ENCODE assay signal across 1 cellular context in genomic region chr12:69470189-69471094, GRCh38.
TF ChIP-seq lines count a peak whose summit lies in the region.

A gene with protein sequence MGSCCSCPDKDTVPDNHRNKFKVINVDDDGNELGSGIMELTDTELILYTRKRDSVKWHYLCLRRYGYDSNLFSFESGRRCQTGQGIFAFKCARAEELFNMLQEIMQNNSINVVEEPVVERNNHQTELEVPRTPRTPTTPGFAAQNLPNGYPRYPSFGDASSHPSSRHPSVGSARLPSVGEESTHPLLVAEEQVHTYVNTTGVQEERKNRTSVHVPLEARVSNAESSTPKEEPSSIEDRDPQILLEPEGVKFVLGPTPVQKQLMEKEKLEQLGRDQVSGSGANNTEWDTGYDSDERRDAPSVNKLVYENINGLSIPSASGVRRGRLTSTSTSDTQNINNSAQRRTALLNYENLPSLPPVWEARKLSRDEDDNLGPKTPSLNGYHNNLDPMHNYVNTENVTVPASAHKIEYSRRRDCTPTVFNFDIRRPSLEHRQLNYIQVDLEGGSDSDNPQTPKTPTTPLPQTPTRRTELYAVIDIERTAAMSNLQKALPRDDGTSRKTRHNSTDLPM (plus strand): TSS chr12:69470388. CDS start chr12:69569031, 98,643 bp downstream.

TF ChIP-seq in HepG2, 621 proteins besides CTCF, POLR2A, EP300 and RAD21 (continued from another document and continues in another):
- TF ChIP-seq ZUFSP (CRISPR knock-in tag; IDR thresholded peaks at IDR 0.05; ENCODE audit: borderline replicate concordance) (no peak), ZNF232 (CRISPR knock-in tag; IDR thresholded peaks at IDR 0.05; ENCODE audit: borderline replicate concordance) (no peak), TFAP4 (IDR thresholded peaks at IDR 0.05; ENCODE audit: borderline replicate concordance, low read depth) (0 out of 2 replicates have a peak, but pooled peaks have one; percentile 36), ZBTB34 (CRISPR knock-in tag; IDR thresholded peaks at IDR 0.05) (no peak), CENPT (CRISPR knock-in tag; IDR thresholded peaks at IDR 0.05; ENCODE audit: low read depth) (no peak), ZNF570 (CRISPR knock-in tag; IDR thresholded peaks at IDR 0.05; ENCODE audit: borderline replicate concordance) (no peak), KMT2B (CRISPR knock-in tag; IDR thresholded peaks at IDR 0.05) (peak; percentile 94), ZNF672 (CRISPR knock-in tag; IDR thresholded peaks at IDR 0.05) (no peak), ZNF652 (CRISPR knock-in tag; IDR thresholded peaks at IDR 0.05; ENCODE audit: borderline replicate concordance, low read depth) (peak; percentile 99), ZBTB10 (CRISPR knock-in tag; IDR thresholded peaks at IDR 0.05; ENCODE audit: borderline replicate concordance) (0 out of 2 replicates have a peak, but pooled peaks have one; percentile 38), NONO (IDR thresholded peaks at IDR 0.05) (no peak), NONO (CRISPR knock-in tag; conservative IDR thresholded peaks at IDR 0.05) (peak; percentile 66), TEAD3 (CRISPR knock-in tag; optimal IDR thresholded peaks at IDR 0.05; ENCODE audit: borderline replicate concordance) (no peak), ZNF34 (CRISPR knock-in tag; IDR thresholded peaks at IDR 0.05; ENCODE audit: borderline replicate concordance) (no peak), SOX13 (IDR thresholded peaks at IDR 0.05) (no peak), SOX13 (CRISPR knock-in tag; conservative IDR thresholded peaks at IDR 0.05 in 1 of 2, IDR thresholded peaks at IDR 0.05 in 1 of 2) (peak in 1 of 2 experiments; percentile 11; a peak in 1 of 4 replicates), MLX (CRISPR knock-in tag; IDR thresholded peaks at IDR 0.05) (no peak), NFIC (IDR thresholded peaks at IDR 0.05; ENCODE audit: low read length) (no peak), TBX2 (CRISPR knock-in tag; IDR thresholded peaks at IDR 0.05; ENCODE audit: borderline replicate concordance) (peak; percentile 68), ZIK1 (CRISPR knock-in tag; IDR thresholded peaks at IDR 0.05; ENCODE audit: borderline replicate concordance, low read depth) (no peak; the same call in 1 of the 2 replicates)
- TF ChIP-seq, protein P1, sequence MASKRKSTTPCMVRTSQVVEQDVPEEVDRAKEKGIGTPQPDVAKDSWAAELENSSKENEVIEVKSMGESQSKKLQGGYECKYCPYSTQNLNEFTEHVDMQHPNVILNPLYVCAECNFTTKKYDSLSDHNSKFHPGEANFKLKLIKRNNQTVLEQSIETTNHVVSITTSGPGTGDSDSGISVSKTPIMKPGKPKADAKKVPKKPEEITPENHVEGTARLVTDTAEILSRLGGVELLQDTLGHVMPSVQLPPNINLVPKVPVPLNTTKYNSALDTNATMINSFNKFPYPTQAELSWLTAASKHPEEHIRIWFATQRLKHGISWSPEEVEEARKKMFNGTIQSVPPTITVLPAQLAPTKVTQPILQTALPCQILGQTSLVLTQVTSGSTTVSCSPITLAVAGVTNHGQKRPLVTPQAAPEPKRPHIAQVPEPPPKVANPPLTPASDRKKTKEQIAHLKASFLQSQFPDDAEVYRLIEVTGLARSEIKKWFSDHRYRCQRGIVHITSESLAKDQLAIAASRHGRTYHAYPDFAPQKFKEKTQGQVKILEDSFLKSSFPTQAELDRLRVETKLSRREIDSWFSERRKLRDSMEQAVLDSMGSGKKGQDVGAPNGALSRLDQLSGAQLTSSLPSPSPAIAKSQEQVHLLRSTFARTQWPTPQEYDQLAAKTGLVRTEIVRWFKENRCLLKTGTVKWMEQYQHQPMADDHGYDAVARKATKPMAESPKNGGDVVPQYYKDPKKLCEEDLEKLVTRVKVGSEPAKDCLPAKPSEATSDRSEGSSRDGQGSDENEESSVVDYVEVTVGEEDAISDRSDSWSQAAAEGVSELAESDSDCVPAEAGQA (IDR thresholded peaks at IDR 0.05; ENCODE audit: low read depth) = no peak
- TF ChIP-seq, protein P1 (CRISPR knock-in tag; IDR thresholded peaks at IDR 0.05; ENCODE audit: borderline replicate concordance) = no peak
- TF ChIP-seq, protein P2, sequence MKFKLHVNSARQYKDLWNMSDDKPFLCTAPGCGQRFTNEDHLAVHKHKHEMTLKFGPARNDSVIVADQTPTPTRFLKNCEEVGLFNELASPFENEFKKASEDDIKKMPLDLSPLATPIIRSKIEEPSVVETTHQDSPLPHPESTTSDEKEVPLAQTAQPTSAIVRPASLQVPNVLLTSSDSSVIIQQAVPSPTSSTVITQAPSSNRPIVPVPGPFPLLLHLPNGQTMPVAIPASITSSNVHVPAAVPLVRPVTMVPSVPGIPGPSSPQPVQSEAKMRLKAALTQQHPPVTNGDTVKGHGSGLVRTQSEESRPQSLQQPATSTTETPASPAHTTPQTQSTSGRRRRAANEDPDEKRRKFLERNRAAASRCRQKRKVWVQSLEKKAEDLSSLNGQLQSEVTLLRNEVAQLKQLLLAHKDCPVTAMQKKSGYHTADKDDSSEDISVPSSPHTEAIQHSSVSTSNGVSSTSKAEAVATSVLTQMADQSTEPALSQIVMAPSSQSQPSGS (CRISPR knock-in tag; IDR thresholded peaks at IDR 0.05) = no peak
- TF ChIP-seq, protein P3, sequence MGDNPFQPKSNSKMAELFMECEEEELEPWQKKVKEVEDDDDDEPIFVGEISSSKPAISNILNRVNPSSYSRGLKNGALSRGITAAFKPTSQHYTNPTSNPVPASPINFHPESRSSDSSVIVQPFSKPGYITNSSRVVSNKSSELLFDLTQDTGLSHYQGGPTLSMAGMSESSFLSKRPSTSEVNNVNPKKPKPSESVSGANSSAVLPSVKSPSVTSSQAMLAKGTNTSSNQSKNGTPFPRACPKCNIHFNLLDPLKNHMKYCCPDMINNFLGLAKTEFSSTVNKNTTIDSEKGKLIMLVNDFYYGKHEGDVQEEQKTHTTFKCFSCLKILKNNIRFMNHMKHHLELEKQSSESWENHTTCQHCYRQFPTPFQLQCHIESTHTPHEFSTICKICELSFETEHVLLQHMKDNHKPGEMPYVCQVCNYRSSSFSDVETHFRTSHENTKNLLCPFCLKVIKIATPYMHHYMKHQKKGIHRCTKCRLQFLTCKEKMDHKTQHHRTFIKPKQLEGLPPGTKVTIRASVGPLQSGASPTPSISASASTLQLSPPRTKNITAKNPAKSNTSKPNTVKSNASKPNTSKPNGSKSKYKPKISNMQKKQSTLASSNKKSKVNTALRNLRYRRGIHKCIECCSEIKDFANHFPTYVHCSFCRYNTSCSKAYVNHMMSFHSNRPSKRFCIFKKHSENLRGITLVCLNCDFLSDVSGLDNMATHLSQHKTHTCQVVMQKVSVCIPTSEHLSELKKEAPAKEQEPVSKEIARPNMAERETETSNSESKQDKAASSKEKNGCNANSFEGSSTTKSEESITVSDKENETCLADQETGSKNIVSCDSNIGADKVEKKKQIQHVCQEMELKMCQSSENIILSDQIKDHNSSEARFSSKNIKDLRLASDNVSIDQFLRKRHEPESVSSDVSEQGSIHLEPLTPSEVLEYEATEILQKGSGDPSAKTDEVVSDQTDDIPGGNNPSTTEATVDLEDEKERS (CRISPR knock-in tag; IDR thresholded peaks at IDR 0.05) = peak; percentile 55; the same call in 1 of the 2 replicates
- TF ChIP-seq, protein P4, sequence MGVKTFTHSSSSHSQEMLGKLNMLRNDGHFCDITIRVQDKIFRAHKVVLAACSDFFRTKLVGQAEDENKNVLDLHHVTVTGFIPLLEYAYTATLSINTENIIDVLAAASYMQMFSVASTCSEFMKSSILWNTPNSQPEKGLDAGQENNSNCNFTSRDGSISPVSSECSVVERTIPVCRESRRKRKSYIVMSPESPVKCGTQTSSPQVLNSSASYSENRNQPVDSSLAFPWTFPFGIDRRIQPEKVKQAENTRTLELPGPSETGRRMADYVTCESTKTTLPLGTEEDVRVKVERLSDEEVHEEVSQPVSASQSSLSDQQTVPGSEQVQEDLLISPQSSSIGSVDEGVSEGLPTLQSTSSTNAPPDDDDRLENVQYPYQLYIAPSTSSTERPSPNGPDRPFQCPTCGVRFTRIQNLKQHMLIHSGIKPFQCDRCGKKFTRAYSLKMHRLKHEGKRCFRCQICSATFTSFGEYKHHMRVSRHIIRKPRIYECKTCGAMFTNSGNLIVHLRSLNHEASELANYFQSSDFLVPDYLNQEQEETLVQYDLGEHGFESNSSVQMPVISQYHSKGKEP (CRISPR knock-in tag; IDR thresholded peaks at IDR 0.05) = peak; percentile 70; the same call in 1 of the 2 replicates
- TF ChIP-seq, protein P5, sequence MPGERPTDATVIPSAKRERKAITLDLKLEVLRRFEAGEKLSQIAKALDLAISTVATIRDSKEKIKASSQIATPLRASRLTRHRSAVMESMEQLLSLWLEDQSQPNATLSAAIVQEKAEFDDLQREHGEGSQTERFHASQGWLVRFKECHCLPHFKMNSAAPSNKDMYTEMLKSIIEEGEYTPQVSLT (CRISPR knock-in tag; IDR thresholded peaks at IDR 0.05; ENCODE audit: borderline replicate concordance, low read depth) = no peak
- TF ChIP-seq, protein P6, sequence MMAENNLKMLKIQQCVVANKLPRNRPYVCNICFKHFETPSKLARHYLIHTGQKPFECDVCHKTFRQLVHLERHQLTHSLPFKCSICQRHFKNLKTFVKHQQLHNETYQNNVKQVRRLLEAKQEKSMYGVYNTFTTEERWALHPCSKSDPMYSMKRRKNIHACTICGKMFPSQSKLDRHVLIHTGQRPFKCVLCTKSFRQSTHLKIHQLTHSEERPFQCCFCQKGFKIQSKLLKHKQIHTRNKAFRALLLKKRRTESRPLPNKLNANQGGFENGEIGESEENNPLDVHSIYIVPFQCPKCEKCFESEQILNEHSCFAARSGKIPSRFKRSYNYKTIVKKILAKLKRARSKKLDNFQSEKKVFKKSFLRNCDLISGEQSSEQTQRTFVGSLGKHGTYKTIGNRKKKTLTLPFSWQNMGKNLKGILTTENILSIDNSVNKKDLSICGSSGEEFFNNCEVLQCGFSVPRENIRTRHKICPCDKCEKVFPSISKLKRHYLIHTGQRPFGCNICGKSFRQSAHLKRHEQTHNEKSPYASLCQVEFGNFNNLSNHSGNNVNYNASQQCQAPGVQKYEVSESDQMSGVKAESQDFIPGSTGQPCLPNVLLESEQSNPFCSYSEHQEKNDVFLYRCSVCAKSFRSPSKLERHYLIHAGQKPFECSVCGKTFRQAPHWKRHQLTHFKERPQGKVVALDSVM (CRISPR knock-in tag; IDR thresholded peaks at IDR 0.05) = peak; percentile 59
